1 cellular context compared by ENCODE assay signal in the genomic region with DNA sequence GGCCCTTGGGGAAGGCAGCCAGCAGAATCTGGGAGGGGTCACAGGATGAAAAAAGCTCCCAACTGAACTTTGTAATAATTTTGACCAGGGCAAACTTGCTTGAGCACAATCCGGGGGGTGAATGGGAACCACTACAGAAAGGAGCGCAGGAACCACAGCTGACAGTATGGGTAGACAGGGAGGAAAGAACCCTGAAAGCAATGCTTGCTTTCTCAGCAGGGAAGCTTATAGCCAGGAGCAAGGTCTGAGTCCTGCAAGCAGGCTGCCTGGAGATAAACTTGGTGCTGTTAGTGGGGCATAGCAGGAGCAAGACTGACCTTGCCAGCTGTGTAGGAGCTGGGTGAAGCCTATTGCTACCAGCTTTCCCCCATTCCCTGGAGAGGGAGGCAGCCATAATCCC.
TF ChIP-seq lines count a peak whose summit lies in the region.

No MANE protein-coding gene starts in this region.

TF ChIP-seq in H1, 55 proteins besides CTCF, POLR2A, EP300 and RAD21 (continued from another document):
- TF ChIP-seq, protein P1, sequence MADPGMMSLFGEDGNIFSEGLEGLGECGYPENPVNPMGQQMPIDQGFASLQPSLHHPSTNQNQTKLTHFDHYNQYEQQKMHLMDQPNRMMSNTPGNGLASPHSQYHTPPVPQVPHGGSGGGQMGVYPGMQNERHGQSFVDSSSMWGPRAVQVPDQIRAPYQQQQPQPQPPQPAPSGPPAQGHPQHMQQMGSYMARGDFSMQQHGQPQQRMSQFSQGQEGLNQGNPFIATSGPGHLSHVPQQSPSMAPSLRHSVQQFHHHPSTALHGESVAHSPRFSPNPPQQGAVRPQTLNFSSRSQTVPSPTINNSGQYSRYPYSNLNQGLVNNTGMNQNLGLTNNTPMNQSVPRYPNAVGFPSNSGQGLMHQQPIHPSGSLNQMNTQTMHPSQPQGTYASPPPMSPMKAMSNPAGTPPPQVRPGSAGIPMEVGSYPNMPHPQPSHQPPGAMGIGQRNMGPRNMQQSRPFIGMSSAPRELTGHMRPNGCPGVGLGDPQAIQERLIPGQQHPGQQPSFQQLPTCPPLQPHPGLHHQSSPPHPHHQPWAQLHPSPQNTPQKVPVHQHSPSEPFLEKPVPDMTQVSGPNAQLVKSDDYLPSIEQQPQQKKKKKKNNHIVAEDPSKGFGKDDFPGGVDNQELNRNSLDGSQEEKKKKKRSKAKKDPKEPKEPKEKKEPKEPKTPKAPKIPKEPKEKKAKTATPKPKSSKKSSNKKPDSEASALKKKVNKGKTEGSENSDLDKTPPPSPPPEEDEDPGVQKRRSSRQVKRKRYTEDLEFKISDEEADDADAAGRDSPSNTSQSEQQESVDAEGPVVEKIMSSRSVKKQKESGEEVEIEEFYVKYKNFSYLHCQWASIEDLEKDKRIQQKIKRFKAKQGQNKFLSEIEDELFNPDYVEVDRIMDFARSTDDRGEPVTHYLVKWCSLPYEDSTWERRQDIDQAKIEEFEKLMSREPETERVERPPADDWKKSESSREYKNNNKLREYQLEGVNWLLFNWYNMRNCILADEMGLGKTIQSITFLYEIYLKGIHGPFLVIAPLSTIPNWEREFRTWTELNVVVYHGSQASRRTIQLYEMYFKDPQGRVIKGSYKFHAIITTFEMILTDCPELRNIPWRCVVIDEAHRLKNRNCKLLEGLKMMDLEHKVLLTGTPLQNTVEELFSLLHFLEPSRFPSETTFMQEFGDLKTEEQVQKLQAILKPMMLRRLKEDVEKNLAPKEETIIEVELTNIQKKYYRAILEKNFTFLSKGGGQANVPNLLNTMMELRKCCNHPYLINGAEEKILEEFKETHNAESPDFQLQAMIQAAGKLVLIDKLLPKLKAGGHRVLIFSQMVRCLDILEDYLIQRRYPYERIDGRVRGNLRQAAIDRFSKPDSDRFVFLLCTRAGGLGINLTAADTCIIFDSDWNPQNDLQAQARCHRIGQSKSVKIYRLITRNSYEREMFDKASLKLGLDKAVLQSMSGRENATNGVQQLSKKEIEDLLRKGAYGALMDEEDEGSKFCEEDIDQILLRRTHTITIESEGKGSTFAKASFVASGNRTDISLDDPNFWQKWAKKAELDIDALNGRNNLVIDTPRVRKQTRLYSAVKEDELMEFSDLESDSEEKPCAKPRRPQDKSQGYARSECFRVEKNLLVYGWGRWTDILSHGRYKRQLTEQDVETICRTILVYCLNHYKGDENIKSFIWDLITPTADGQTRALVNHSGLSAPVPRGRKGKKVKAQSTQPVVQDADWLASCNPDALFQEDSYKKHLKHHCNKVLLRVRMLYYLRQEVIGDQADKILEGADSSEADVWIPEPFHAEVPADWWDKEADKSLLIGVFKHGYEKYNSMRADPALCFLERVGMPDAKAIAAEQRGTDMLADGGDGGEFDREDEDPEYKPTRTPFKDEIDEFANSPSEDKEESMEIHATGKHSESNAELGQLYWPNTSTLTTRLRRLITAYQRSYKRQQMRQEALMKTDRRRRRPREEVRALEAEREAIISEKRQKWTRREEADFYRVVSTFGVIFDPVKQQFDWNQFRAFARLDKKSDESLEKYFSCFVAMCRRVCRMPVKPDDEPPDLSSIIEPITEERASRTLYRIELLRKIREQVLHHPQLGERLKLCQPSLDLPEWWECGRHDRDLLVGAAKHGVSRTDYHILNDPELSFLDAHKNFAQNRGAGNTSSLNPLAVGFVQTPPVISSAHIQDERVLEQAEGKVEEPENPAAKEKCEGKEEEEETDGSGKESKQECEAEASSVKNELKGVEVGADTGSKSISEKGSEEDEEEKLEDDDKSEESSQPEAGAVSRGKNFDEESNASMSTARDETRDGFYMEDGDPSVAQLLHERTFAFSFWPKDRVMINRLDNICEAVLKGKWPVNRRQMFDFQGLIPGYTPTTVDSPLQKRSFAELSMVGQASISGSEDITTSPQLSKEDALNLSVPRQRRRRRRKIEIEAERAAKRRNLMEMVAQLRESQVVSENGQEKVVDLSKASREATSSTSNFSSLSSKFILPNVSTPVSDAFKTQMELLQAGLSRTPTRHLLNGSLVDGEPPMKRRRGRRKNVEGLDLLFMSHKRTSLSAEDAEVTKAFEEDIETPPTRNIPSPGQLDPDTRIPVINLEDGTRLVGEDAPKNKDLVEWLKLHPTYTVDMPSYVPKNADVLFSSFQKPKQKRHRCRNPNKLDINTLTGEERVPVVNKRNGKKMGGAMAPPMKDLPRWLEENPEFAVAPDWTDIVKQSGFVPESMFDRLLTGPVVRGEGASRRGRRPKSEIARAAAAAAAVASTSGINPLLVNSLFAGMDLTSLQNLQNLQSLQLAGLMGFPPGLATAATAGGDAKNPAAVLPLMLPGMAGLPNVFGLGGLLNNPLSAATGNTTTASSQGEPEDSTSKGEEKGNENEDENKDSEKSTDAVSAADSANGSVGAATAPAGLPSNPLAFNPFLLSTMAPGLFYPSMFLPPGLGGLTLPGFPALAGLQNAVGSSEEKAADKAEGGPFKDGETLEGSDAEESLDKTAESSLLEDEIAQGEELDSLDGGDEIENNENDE (IDR thresholded peaks at IDR 0.05; ENCODE audit: insufficient replicate concordance, low read length), result no peak
- TF ChIP-seq CHD1 (IDR thresholded peaks at IDR 0.05; ENCODE audit: low read depth, low read length) (no peak), NANOG (IDR thresholded peaks at IDR 0.05; ENCODE audit: insufficient read depth, low read depth, low read length, poor library complexity, severe bottlenecking) (no peak), TAF7 (optimal IDR thresholded peaks at IDR 0.05; ENCODE audit: borderline replicate concordance, low read depth, low read length) (no peak)
